8 cellular contexts compared by ENCODE assay signal in the genomic region with DNA sequence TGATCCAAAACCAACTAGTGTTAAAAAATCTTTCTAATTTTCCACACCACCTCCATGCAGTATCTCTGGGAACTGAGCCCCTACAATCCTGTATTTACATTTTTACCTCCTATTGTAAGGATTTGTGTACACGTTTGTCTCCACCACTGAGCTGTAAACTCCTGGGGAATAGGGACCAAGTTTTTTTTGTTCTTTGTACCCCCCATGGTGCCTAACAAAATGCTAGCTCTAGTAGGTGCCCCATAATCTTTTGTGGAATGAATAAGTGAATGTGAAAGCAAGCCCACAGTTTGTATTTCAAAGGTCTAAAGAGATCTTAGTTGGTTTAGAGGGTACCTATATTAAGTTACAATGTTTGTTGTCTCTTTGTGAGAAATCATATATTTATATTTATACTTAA. TPM values are rescaled to one million over a fixed set of nuclear protein-coding genes. Genes with fewer than 3 reads are reported as not detected.
A peak's percentile ranks its signal among the peaks of the same experiment; 100 is the strongest.
DNase-seq lines count a peak whose midpoint lies in the region; ATAC-seq and TF ChIP-seq lines count a peak whose summit lies in the region.

No MANE protein-coding gene starts in this region.

- H3K27ac Mint-ChIP-seq in activated T-cell treated with anti-CD3 and anti-CD28 coated beads, Interleukin-2, amount 50 U/mL, for 72 hours: no peak overlapping the region
- H3K27ac Mint-ChIP-seq in activated T-cell treated with anti-CD3 and anti-CD28 coated beads, Interleukin-2, amount 50 U/mL, for 24 hours: no peak overlapping the region
- peak overlapping the region; percentile 94 for H3K27ac Mint-ChIP-seq in chondrocyte (ENCODE audit: unreplicated experiment)
- H3K27ac Mint-ChIP-seq in activated naive CD4-positive, alpha-beta T cell treated with anti-CD3 and anti-CD28 coated beads, Interleukin-2, amount 50 U/mL, for 72 hours: no peak overlapping the region

- TF ChIP-seq POLR2A in tibial nerve (IDR thresholded peaks at IDR 0.05): no peak

- H3K4me3 Mint-ChIP-seq in activated T-cell treated with anti-CD3 and anti-CD28 coated beads, Interleukin-2, amount 50 U/mL, for 72 hours: peak overlapping the region; percentile 60 to 65
- H3K4me3 Mint-ChIP-seq in activated T-cell treated with anti-CD3 and anti-CD28 coated beads, Interleukin-2, amount 50 U/mL, for 24 hours: no peak overlapping the region
- H3K4me3 Mint-ChIP-seq in chondrocyte (ENCODE audit: unreplicated experiment): peak overlapping the region; percentile 90

- no peak for DNase-seq in activated T-cell treated with anti-CD3 and anti-CD28 coated beads, Interleukin-2, amount 50 U/mL, for 72 hours
- DNase-seq in activated T-cell treated with anti-CD3 and anti-CD28 coated beads, Interleukin-2, amount 50 U/mL, for 24 hours: no peak
- DNase-seq in chondrocyte (ENCODE audit: low spot score) (no peak), tibial nerve (ENCODE audit: low spot score in 2 of 2) (no peak), SHP77 (lab: John Stamatoyannopoulos, UW) (no peak), substantia nigra (lab: John Stamatoyannopoulos, UW) (no peak)
- DNase-seq in activated naive CD4-positive, alpha-beta T cell treated with anti-CD3 and anti-CD28 coated beads, Interleukin-2, amount 50 U/mL, for 72 hours (ENCODE audit: low spot score in 2 of 2): no peak

- H3K27me3 Mint-ChIP-seq in activated T-cell treated with anti-CD3 and anti-CD28 coated beads, Interleukin-2, amount 50 U/mL, for 72 hours (ENCODE audit: low read depth): peaks cover 46% of the 10 kb centered on the region
- H3K27me3 Mint-ChIP-seq in activated T-cell treated with anti-CD3 and anti-CD28 coated beads, Interleukin-2, amount 50 U/mL, for 24 hours: peaks cover 62% of the 10 kb centered on the region
- H3K27me3 Mint-ChIP-seq in chondrocyte (ENCODE audit: low read depth): no peaks in the 10 kb centered on the region

- peak overlapping the region; percentile 95 for H3K9ac ChIP-seq in muscle layer of colon (ENCODE audit: low read length)

- 23 to 53% methylated on average over 1 of the region's 1 CpG for WGBS in tibial nerve, 2 donors

- no peaks in the 10 kb centered on the region for H3K9me3 Mint-ChIP-seq in activated T-cell treated with anti-CD3 and anti-CD28 coated beads, Interleukin-2, amount 50 U/mL, for 72 hours
- no peaks in the 10 kb centered on the region for H3K9me3 Mint-ChIP-seq in activated T-cell treated with anti-CD3 and anti-CD28 coated beads, Interleukin-2, amount 50 U/mL, for 24 hours
- no peaks in the 10 kb centered on the region for H3K9me3 Mint-ChIP-seq in chondrocyte (ENCODE audit: low read depth)
- no peaks in the 10 kb centered on the region for H3K9me3 Mint-ChIP-seq in activated naive CD4-positive, alpha-beta T cell treated with anti-CD3 and anti-CD28 coated beads, Interleukin-2, amount 50 U/mL, for 72 hours

- no peaks in the 10 kb centered on the region for H3K4me1 Mint-ChIP-seq in activated T-cell treated with anti-CD3 and anti-CD28 coated beads, Interleukin-2, amount 50 U/mL, for 72 hours (ENCODE audit: low read depth)
- peaks cover 16% of the 10 kb centered on the region for H3K4me1 Mint-ChIP-seq in activated T-cell treated with anti-CD3 and anti-CD28 coated beads, Interleukin-2, amount 50 U/mL, for 24 hours (ENCODE audit: low read depth)
- H3K4me1 Mint-ChIP-seq in chondrocyte (ENCODE audit: low read depth): peaks cover 33% of the 10 kb centered on the region

- H3K36me3 Mint-ChIP-seq in activated T-cell treated with anti-CD3 and anti-CD28 coated beads, Interleukin-2, amount 50 U/mL, for 72 hours (ENCODE audit: insufficient read depth in 2 of 2): no peaks in the 10 kb centered on the region
- H3K36me3 Mint-ChIP-seq in activated T-cell treated with anti-CD3 and anti-CD28 coated beads, Interleukin-2, amount 50 U/mL, for 24 hours (ENCODE audit: low read depth): no peaks in the 10 kb centered on the region
- no peaks in the 10 kb centered on the region for H3K36me3 Mint-ChIP-seq in chondrocyte (ENCODE audit: low read depth)
- peaks cover 0 to 5% of the 10 kb centered on the region in 2 donors for H3K36me3 Mint-ChIP-seq in activated naive CD4-positive, alpha-beta T cell treated with anti-CD3 and anti-CD28 coated beads, Interleukin-2, amount 50 U/mL, for 72 hours

- H3K4me3 ChIP-seq in muscle layer of colon (ENCODE audit: low read depth in 1 of 2, low read length in 2 of 2): peak overlapping the region; percentile 89 to 95
- H3K4me3 ChIP-seq in tibial nerve: peak overlapping the region; percentile 63 to 83 (median 70)

- no peak for TF ChIP-seq EP300 in tibial nerve (IDR thresholded peaks at IDR 0.05)

- ATAC-seq in activated T-cell treated with anti-CD3 and anti-CD28 coated beads, Interleukin-2, amount 50 U/mL, for 72 hours (replicated peaks in 1 of 2): no peak
- ATAC-seq in activated naive CD4-positive, alpha-beta T cell treated with anti-CD3 and anti-CD28 coated beads, Interleukin-2, amount 50 U/mL, for 72 hours: no peak

- H3K27ac ChIP-seq in muscle layer of colon (ENCODE audit: low read depth, low read length) (peak overlapping the region; percentile 97), tibial nerve (peak overlapping the region in 2 of 4 donors; percentile 89 to 94), substantia nigra (ENCODE audit: low read depth, low read length, poor library complexity, severe bottlenecking) (no peak overlapping the region)

- H3K27me3 ChIP-seq in muscle layer of colon (ENCODE audit: control insufficient read depth in 1 of 2, insufficient read depth in 2 of 2, low read length in 2 of 2): no peaks in the 10 kb centered on the region
- no peaks in the 10 kb centered on the region for H3K27me3 ChIP-seq in tibial nerve

- H3K36me3 ChIP-seq in muscle layer of colon (ENCODE audit: insufficient read depth, low read length): no peaks in the 10 kb centered on the region
- H3K36me3 ChIP-seq in tibial nerve: no peaks in the 10 kb centered on the region

- H3K9me3 ChIP-seq in muscle layer of colon (ENCODE audit: low read length) (no peaks in the 10 kb centered on the region), tibial nerve (no peaks in the 10 kb centered on the region)

- no peak for TF ChIP-seq CTCF in chondrocyte (IDR thresholded peaks at IDR 0.05)
- no peak for TF ChIP-seq CTCF in tibial nerve (IDR thresholded peaks at IDR 0.05)

- peaks cover 23% of the 10 kb centered on the region for H3K4me1 ChIP-seq in muscle layer of colon (ENCODE audit: insufficient read depth, low read length)
- peaks cover 0 to 34% (median 15%) of the 10 kb centered on the region in 4 donors for H3K4me1 ChIP-seq in tibial nerve

RNA-seq across cellular contexts. Expression of a gene that starts 0.9 kb away (rescaled TPM):
- total RNA-seq in activated T-cell treated with anti-CD3 and anti-CD28 coated beads, Interleukin-2, amount 50 U/mL, for 72 hours: not detected
- 149 to 207 TPM (median 160 TPM) in 3 replicates for total RNA-seq in chondrocyte
- total RNA-seq in tibial nerve: 10 to 100 TPM; 34.8 to 78.9 (median 44.4) TPM
- not detected for total RNA-seq in activated naive CD4-positive, alpha-beta T cell treated with anti-CD3 and anti-CD28 coated beads, Interleukin-2, amount 50 U/mL, for 72 hours

Comparison
In these comparisons a context has a peak if more than half of its experiments do, and no peak if none do; other contexts are left out.
1. RNA of a gene that starts 0.9 kb away (total RNA-seq): 149 to 207 TPM in chondrocyte and 34.8 to 78.9 TPM in tibial nerve; not detected in activated T-cell treated with anti-CD3 and anti-CD28 coated beads, Interleukin-2, amount 50 U/mL, for 72 hours and not detected in activated naive CD4-positive, alpha-beta T cell treated with anti-CD3 and anti-CD28 coated beads, Interleukin-2, amount 50 U/mL, for 72 hours; every median in the first group is over 10 times any median in the second.